ENCODE assay signal across 12 cellular contexts in the genomic region with DNA sequence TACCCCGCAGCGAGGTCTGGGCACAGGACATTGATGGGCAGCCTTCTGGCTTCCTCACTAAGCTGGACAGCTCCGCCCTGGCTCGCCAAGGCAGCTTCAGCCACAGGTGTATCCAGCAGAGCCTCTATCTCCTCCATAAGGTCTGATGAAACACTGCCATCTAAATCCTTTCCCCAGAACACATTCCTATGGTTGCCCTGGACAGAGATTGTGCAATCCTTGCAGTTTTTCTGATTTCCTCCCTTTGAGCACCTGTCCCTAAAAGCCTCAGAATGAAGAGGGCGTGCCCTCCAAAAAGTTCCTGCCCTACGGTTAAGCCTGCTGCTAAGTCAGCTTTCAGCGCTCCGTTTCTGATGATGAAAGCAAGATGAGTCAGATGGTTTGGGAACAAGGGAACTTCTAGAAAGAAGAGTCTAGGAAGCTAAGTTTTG. TPM values are rescaled to one million over a fixed set of nuclear protein-coding genes. Genes with fewer than 3 reads are reported as not detected.
A peak's percentile ranks its signal among the peaks of the same experiment; 100 is the strongest.
DNase-seq lines count a peak whose midpoint lies in the region; ATAC-seq, FAIRE-seq and TF ChIP-seq lines count a peak whose summit lies in the region.
"Had no signal": no experiment of that assay in that cellular context is flagged by ENCODE, and none has a peak within 500 bp of the region (broad histone marks: within the 10 kb centered on the region; RNA-seq: fewer than 3 reads in every experiment).

No MANE protein-coding gene starts in this region.

- H3K27me3 ChIP-seq in keratinocyte (ENCODE audit: control insufficient read depth, extremely low read depth, insufficient read depth, low read length), result peaks cover 28% of the 10 kb centered on the region

- dilution Hi-C loops in keratinocyte (cut with MboI; ENCODE audit: extremely low pct_ligation_motif_present, low sequenced_read_pairs), result no loop called here

- no peak overlapping the region for H3K4me3 ChIP-seq in keratinocyte (ENCODE audit: control insufficient read depth in 2 of 3, extremely low read depth in 1 of 3, insufficient read depth in 2 of 3, low read depth in 1 of 3, low read length in 3 of 3)

- H3K9me3 ChIP-seq in keratinocyte (ENCODE audit: control insufficient read depth, low read depth, low read length), result peaks cover 2% of the 10 kb centered on the region
- H3K9me3 ChIP-seq: neutrophil had no signal

- POLR2A ChIA-PET in activated CD4-positive, alpha-beta memory T cell treated with anti-CD3 and anti-CD28 coated beads for 36 hours (lab: Charles Lee), result interaction anchor here (0.7 kb wide), 1 partner anchor 9 kb away, joined by 3 read pairs; no protein-coding TSS in a partner anchor

- no peaks in the 10 kb centered on the region for H3K9me1 ChIP-seq in keratinocyte (ENCODE audit: control insufficient read depth, extremely low read depth, insufficient read depth, low read length)

- H3K27me3 Mint-ChIP-seq in activated CD4-positive, alpha-beta memory T cell treated with anti-CD3 and anti-CD28 coated beads for 36 hours, result peaks cover 41% of the 10 kb centered on the region

- no peak overlapping the region for H3K4me2 ChIP-seq in keratinocyte (ENCODE audit: control insufficient read depth, extremely low read depth, insufficient read depth, low read depth, low read length)

- intact Hi-C loops in activated CD4-positive, alpha-beta memory T cell treated with anti-CD3 and anti-CD28 coated beads for 36 hours (cut with micrococcal nuclease), result no loop called here

- no peak overlapping the region for H2AFZ ChIP-seq in keratinocyte (ENCODE audit: control insufficient read depth, low read length)

- peak in 1 of 3 experiments; percentile 6 for TF ChIP-seq CTCF in keratinocyte (optimal IDR thresholded peaks at IDR 0.05 in 1 of 3, IDR thresholded peaks at IDR 0.05 in 1 of 3, conservative IDR thresholded peaks at IDR 0.05 in 1 of 3; ENCODE audit: extremely low read depth in 1 of 3, insufficient read depth in 2 of 3, low read length in 3 of 3)

- CTCF ChIA-PET in activated CD4-positive, alpha-beta memory T cell treated with anti-CD3 and anti-CD28 coated beads for 36 hours (lab: Charles Lee), result interaction anchor here (0.9 to 1.4 kb wide), 3 partner anchors 15 to 216 kb away, joined by 3 to 5 read pairs (median 4); no protein-coding TSS in a partner anchor

- H3K4me1 ChIP-seq in keratinocyte (ENCODE audit: control insufficient read depth, extremely low read depth, insufficient read depth, low read length), result peaks cover 10% of the 10 kb centered on the region

- DNase-seq in AG08396 (ENCODE audit: low spot score) (peak; percentile 56), HTR-8/SVneo (ENCODE audit: insufficient read length, low spot score) (peak; percentile 30), SW480 (ENCODE audit: low spot score) (peak; percentile 91), keratinocyte (ENCODE audit: low read depth, low spot score) (peak; percentile 69)
- no peak for DNase-seq in activated CD8-positive, alpha-beta memory T cell treated with anti-CD3 and anti-CD28 coated beads, Interleukin-2, amount 50 U/mL, for 48 hours
- no peak for DNase-seq in activated CD4-positive, alpha-beta memory T cell treated with anti-CD3 and anti-CD28 coated beads for 36 hours
- DNase-seq: KG1 had no signal

- H4K20me1 ChIP-seq in keratinocyte (ENCODE audit: control insufficient read depth, extremely low read depth, insufficient read depth, low read length), result no peaks in the 10 kb centered on the region

- no peaks in the 10 kb centered on the region for H3K9me3 Mint-ChIP-seq in activated CD4-positive, alpha-beta memory T cell treated with anti-CD3 and anti-CD28 coated beads for 36 hours

- H3K79me2 ChIP-seq in keratinocyte (ENCODE audit: control insufficient read depth, insufficient read depth, low read length), result no peaks in the 10 kb centered on the region

- H3K4me3 Mint-ChIP-seq in activated CD4-positive, alpha-beta memory T cell treated with anti-CD3 and anti-CD28 coated beads for 36 hours, result no peak overlapping the region

- no peaks in the 10 kb centered on the region for H3K36me3 ChIP-seq in keratinocyte (ENCODE audit: control insufficient read depth in 2 of 2, extremely low read depth in 1 of 2, insufficient read depth in 2 of 2, low read length in 2 of 2)
- H3K36me3 ChIP-seq: neutrophil had no signal

- no peak overlapping the region for H3K27ac Mint-ChIP-seq in activated CD4-positive, alpha-beta memory T cell treated with anti-CD3 and anti-CD28 coated beads for 36 hours
- H3K27ac Mint-ChIP-seq: brain had no signal

- FAIRE-seq in HTR-8/SVneo (lab: Jason Lieb, UNC) (no peak), keratinocyte (lab: Jason Lieb, UNC) (peak; percentile 87)
- FAIRE-seq: RCC 7860 had no signal

- H3K4me1 Mint-ChIP-seq in activated CD4-positive, alpha-beta memory T cell treated with anti-CD3 and anti-CD28 coated beads for 36 hours (ENCODE audit: low read depth), result peaks cover 8% of the 10 kb centered on the region

- no peaks in the 10 kb centered on the region for H3K36me3 Mint-ChIP-seq in activated CD4-positive, alpha-beta memory T cell treated with anti-CD3 and anti-CD28 coated beads for 36 hours
- H3K36me3 Mint-ChIP-seq: brain had no signal

- ATAC-seq in HG03469 (IDR thresholded peaks at IDR 0.05; ENCODE audit: unreplicated experiment) (no peak), GM21717 (IDR thresholded peaks at IDR 0.05; ENCODE audit: unreplicated experiment) (no peak)

- H3K27ac ChIP-seq in keratinocyte (ENCODE audit: control insufficient read depth, insufficient read depth, low read length), result no peak overlapping the region
- H3K27ac ChIP-seq: neutrophil had no signal

- no peak overlapping the region for H3K9ac ChIP-seq in keratinocyte (ENCODE audit: control insufficient read depth, extremely low read depth, insufficient read depth, low read length)

RNA-seq across cellular contexts. Expression of gene CLEC4M, which starts 21.0 kb away (rescaled TPM):
- polyA plus RNA-seq in keratinocyte, result 0.03 TPM in 1 of 3 replicates, not detected in the others
- polyA plus RNA-seq in keratinocyte (2011; ENCODE audit: low read depth), result not detected
- polyA plus RNA-seq in keratinocyte (2011; cell fraction: cytosol; rRNA removed), result not detected in 2 replicates
- polyA plus RNA-seq in keratinocyte (2011; cell fraction: nucleus; rRNA removed), result not detected in 2 replicates
- not detected in 2 replicates for polyA plus RNA-seq in keratinocyte (2012; ENCODE audit: low replicate concordance)
- polyA minus RNA-seq in keratinocyte, result not detected in 3 replicates
- not detected for polyA minus RNA-seq in keratinocyte (2011; cell fraction: cytosol; rRNA and poly(A)+ RNA removed)
- not detected in 2 replicates for polyA minus RNA-seq in keratinocyte (2011; cell fraction: nucleus; rRNA and poly(A)+ RNA removed)
- not detected for total RNA-seq in activated CD4-positive, alpha-beta memory T cell treated with anti-CD3 and anti-CD28 coated beads for 36 hours

RNA-seq across cellular contexts. Expression of gene CD209, which starts 36.7 kb away (rescaled TPM):
- not detected in 3 replicates for polyA plus RNA-seq in keratinocyte
- not detected for polyA plus RNA-seq in keratinocyte (2011; ENCODE audit: low read depth)
- polyA plus RNA-seq in keratinocyte (2011; cell fraction: cytosol; rRNA removed), result not detected in 2 replicates
- not detected in 2 replicates for polyA plus RNA-seq in keratinocyte (2011; cell fraction: nucleus; rRNA removed)
- not detected in 2 replicates for polyA plus RNA-seq in keratinocyte (2012; ENCODE audit: low replicate concordance)
- polyA minus RNA-seq in keratinocyte, result not detected in 3 replicates
- not detected for polyA minus RNA-seq in keratinocyte (2011; cell fraction: cytosol; rRNA and poly(A)+ RNA removed)
- not detected in 2 replicates for polyA minus RNA-seq in keratinocyte (2011; cell fraction: nucleus; rRNA and poly(A)+ RNA removed)
- total RNA-seq in activated CD4-positive, alpha-beta memory T cell treated with anti-CD3 and anti-CD28 coated beads for 36 hours, result not detected

RNA-seq across cellular contexts. Expression of gene EVI5L, which starts 46.0 kb away (rescaled TPM):
- 7.5 to 14.8 TPM (median 8.5 TPM) in 3 replicates for polyA plus RNA-seq in keratinocyte
- 7.9 TPM for polyA plus RNA-seq in keratinocyte (2011; ENCODE audit: low read depth)
- polyA plus RNA-seq in keratinocyte (2011; cell fraction: cytosol; rRNA removed), result 13.9 and 14.5 TPM in 2 replicates
- 18.2 and 28.8 TPM in 2 replicates for polyA plus RNA-seq in keratinocyte (2011; cell fraction: nucleus; rRNA removed)
- polyA plus RNA-seq in keratinocyte (2012; ENCODE audit: low replicate concordance), result 13.3 and 15.3 TPM in 2 replicates
- polyA minus RNA-seq in keratinocyte, result 21.3 to 84.7 TPM (median 38.6 TPM) in 3 replicates
- 23.8 TPM for polyA minus RNA-seq in keratinocyte (2011; cell fraction: cytosol; rRNA and poly(A)+ RNA removed)
- 9.5 and 11.1 TPM in 2 replicates for polyA minus RNA-seq in keratinocyte (2011; cell fraction: nucleus; rRNA and poly(A)+ RNA removed)
- total RNA-seq in activated CD4-positive, alpha-beta memory T cell treated with anti-CD3 and anti-CD28 coated beads for 36 hours, result 1 to 10 TPM; 5.0 to 5.6 TPM

RNA-seq across cellular contexts. Expression of gene CLEC4G, which starts 52.1 kb away (rescaled TPM):
- not detected in 3 replicates for polyA plus RNA-seq in keratinocyte
- polyA plus RNA-seq in keratinocyte (2011; ENCODE audit: low read depth), result not detected
- polyA plus RNA-seq in keratinocyte (2011; cell fraction: cytosol; rRNA removed), result not detected in 2 replicates
- not detected in 2 replicates for polyA plus RNA-seq in keratinocyte (2011; cell fraction: nucleus; rRNA removed)
- not detected in 2 replicates for polyA plus RNA-seq in keratinocyte (2012; ENCODE audit: low replicate concordance)
- not detected in 3 replicates for polyA minus RNA-seq in keratinocyte
- not detected for polyA minus RNA-seq in keratinocyte (2011; cell fraction: cytosol; rRNA and poly(A)+ RNA removed)
- polyA minus RNA-seq in keratinocyte (2011; cell fraction: nucleus; rRNA and poly(A)+ RNA removed), result not detected in 2 replicates
- total RNA-seq in activated CD4-positive, alpha-beta memory T cell treated with anti-CD3 and anti-CD28 coated beads for 36 hours, result not detected

Comparison
In these comparisons a context has a peak if more than half of its experiments do, and no peak if none do; other contexts are left out.
1. DNase-seq: peak in AG08396 (single experiment), HTR-8/SVneo (single experiment), SW480 (single experiment) and keratinocyte (single experiment); none in activated CD8-positive, alpha-beta memory T cell treated with anti-CD3 and anti-CD28 coated beads, Interleukin-2, amount 50 U/mL, for 48 hours (single experiment) and activated CD4-positive, alpha-beta memory T cell treated with anti-CD3 and anti-CD28 coated beads for 36 hours (single experiment).